ENCODE assay signal across 8 cellular contexts in genomic region chr14:23555533-23555881, GRCh38. TPM values are rescaled to one million over a fixed set of nuclear protein-coding genes. Genes with fewer than 3 reads are reported as not detected.
DNase-seq lines count a peak whose midpoint lies in the region; ATAC-seq and TF ChIP-seq lines count a peak whose summit lies in the region.

No MANE protein-coding gene starts in this region.

- H3K36me3 Mint-ChIP-seq in T-cell = peaks cover 8% of the 10 kb centered on the region
- no peaks in the 10 kb centered on the region for H3K36me3 Mint-ChIP-seq in glutamatergic neuron (ENCODE audit: unreplicated experiment)

- H3K27ac ChIP-seq in skin epidermis = peak overlapping the region; percentile 85 to 99 (median 96)

- ATAC-seq in GM21528 (IDR thresholded peaks at IDR 0.05; ENCODE audit: low FRiP score, unreplicated experiment) (peak; percentile 2), T-cell (replicated peaks in 1 of 4) (peak in 1 of 4 experiments; percentile 5), GM19324 (IDR thresholded peaks at IDR 0.05; ENCODE audit: low FRiP score, unreplicated experiment) (no peak)

- peak overlapping the region; percentile 50 to 93 (median 86) for H3K4me3 ChIP-seq in skin epidermis

- H3K4me1 Mint-ChIP-seq in T-cell (peaks cover 34 to 43% (median 40%) of the 10 kb centered on the region in 3 donors), glutamatergic neuron (ENCODE audit: low read depth, unreplicated experiment) (peaks cover 21% of the 10 kb centered on the region)

- POLR2A ChIA-PET in T-cell (lab: Charles Lee) = interaction anchor here in 1 of 2 donors (0.6 kb wide), 1 partner anchor 733 kb away, joined by 3 read pairs; no protein-coding TSS in a partner anchor

- DNase-seq in T-cell = no peak
- DNase-seq in glutamatergic neuron = no peak
- DNase-seq in stimulated activated CD4-positive, alpha-beta T cell treated with anti-CD3 and anti-CD28 coated beads, Interleukin-4, amount 100 ng/mL, for 1 hour = no peak
- DNase-seq in islet precursor cell = no peak
- no peak for DNase-seq in inferior parietal cortex (ENCODE audit: extremely low spot score)

- H3K9me3 Mint-ChIP-seq in T-cell (no peaks in the 10 kb centered on the region), glutamatergic neuron (ENCODE audit: unreplicated experiment) (peaks cover 7% of the 10 kb centered on the region)

- H3K27ac Mint-ChIP-seq in T-cell (peak overlapping the region; percentile 90 to 96), glutamatergic neuron (ENCODE audit: unreplicated experiment) (peak overlapping the region; percentile 70)

- CTCF ChIA-PET in T-cell (lab: Charles Lee) = interaction anchor here (0.5 to 9.2 kb wide), 6 partner anchors 14 to 460 kb away, joined by 3 to 107 read pairs (median 3); partner anchors contain the start of genes ACIN1 (in 1 of the 2) and C14orf119 (in 1 of the 2)

- peak overlapping the region; percentile 90 to 97 (median 96) for H3K4me3 Mint-ChIP-seq in T-cell
- H3K4me3 Mint-ChIP-seq in glutamatergic neuron (ENCODE audit: unreplicated experiment) = peak overlapping the region; percentile 96

- TF ChIP-seq CTCF in glutamatergic neuron (IDR thresholded peaks at IDR 0.05; ENCODE audit: partially characterized antibody, unreplicated experiment) = no peak

- H3K27me3 Mint-ChIP-seq in T-cell = no peaks in the 10 kb centered on the region
- peaks cover 14% of the 10 kb centered on the region for H3K27me3 Mint-ChIP-seq in glutamatergic neuron (ENCODE audit: unreplicated experiment)

RNA-seq across cellular contexts. Expression of gene THTPA, which starts 0.6 kb away (rescaled TPM):
- total RNA-seq in T-cell = 10 to 100 TPM; 13.3 to 26.4 (median 20.5) TPM
- total RNA-seq in glutamatergic neuron (ENCODE audit: unreplicated experiment) = 19.3 TPM

RNA-seq across cellular contexts. Expression of gene ZFHX2, which starts 3.9 kb away (rescaled TPM):
- total RNA-seq in T-cell (1 to 10 TPM in 1 of 5 donors, under 1 TPM in 4; 0.15 to 1.3 (median 0.44) TPM), glutamatergic neuron (ENCODE audit: unreplicated experiment) (39.1 TPM)

RNA-seq across cellular contexts. Expression of gene AP1G2, which starts 12.1 kb away (rescaled TPM):
- 100 to 1,000 TPM; 321 to 526 (median 484) TPM for total RNA-seq in T-cell
- 105 TPM for total RNA-seq in glutamatergic neuron (ENCODE audit: unreplicated experiment)

RNA-seq across cellular contexts. Expression of gene JPH4, which starts 23.1 kb away (rescaled TPM):
- total RNA-seq in T-cell (under 1 TPM in 2 of 5 donors, not detected in 3; 0.10 to 0.13 TPM), glutamatergic neuron (ENCODE audit: unreplicated experiment) (52.7 TPM)

Comparison
In these comparisons a context has a peak if more than half of its experiments do, and no peak if none do; other contexts are left out.
1. RNA of gene ZFHX2, which starts 3.9 kb away (total RNA-seq): 39.1 TPM in glutamatergic neuron (single experiment); 0.15 to 1.3 TPM in T-cell; every median in the first group is over 10 times any median in the second.